9 cellular contexts compared by ENCODE assay signal in the genomic region with DNA sequence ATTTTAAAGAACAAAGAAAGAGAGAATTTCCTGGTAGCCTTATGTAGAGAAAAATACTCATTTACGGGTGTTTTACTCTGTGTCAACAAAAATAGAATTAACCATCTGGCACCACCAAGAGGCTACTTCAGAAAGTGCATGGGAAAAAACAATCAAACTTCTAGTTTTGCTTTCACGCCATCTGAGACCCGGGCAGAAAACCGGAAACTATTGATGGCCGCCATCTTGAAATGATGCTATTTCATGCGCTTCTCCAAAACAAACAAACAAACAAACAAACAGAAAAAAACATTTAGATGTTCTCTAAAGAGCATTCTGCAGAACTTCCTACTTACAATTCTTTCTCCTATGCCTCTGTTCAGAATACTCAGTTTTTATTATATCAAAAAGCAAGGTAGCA. TPM values are rescaled to one million over a fixed set of nuclear protein-coding genes. Genes with fewer than 3 reads are reported as not detected.
DNase-seq lines count a peak whose midpoint lies in the region; ATAC-seq and TF ChIP-seq lines count a peak whose summit lies in the region.
"Had no signal": no experiment of that assay in that cellular context is flagged by ENCODE, and none has a peak within 500 bp of the region (broad histone marks: within the 10 kb centered on the region; RNA-seq: fewer than 3 reads in every experiment).

No MANE protein-coding gene starts in this region.

- peak; percentile 81 for TF ChIP-seq CTCF in H9 (conservative IDR thresholded peaks at IDR 0.05)
- TF ChIP-seq CTCF in upper lobe of right lung (IDR thresholded peaks at IDR 0.05), result peak; percentile 51

- no peak overlapping the region for H3K4me3 Mint-ChIP-seq in H9

- H3T11ph ChIP-seq in H9 (ENCODE audit: low read length), result no peak overlapping the region

- no peak overlapping the region for H2BK12ac ChIP-seq in H9 (ENCODE audit: insufficient read length, low read depth, low read length)

- WGBS in H9 (ENCODE audit: extremely low coverage, insufficient read length, low lambda C conversion rate), result no CpG with 5 or more reads among the region's 6 CpGs

- H3K27ac ChIP-seq in H9 (ENCODE audit: insufficient read length, low read depth, low read length), result no peak overlapping the region
- H3K27ac ChIP-seq in upper lobe of right lung, result no peak overlapping the region

- DNase-seq in NCI-H2196 (lab: John Stamatoyannopoulos, UW; ENCODE audit: unreplicated experiment), result peak; percentile 7
- DNase-seq in NCI-H2196 treated with DMSO at 0.1 percent for 48 hours (lab: John Stamatoyannopoulos, UW; ENCODE audit: unreplicated experiment), result no peak
- peak; percentile 55 for DNase-seq in H9
- DNase-seq in NCI-H1048 (lab: John Stamatoyannopoulos, UW), result peak; percentile 17
- peak; percentile 78 for DNase-seq in adipocyte (ENCODE audit: low read depth)
- DNase-seq in iPS DF 4.7 (ENCODE audit: extremely low read depth, low spot score), result peak; percentile 51
- no peak for DNase-seq in upper lobe of right lung
- DNase-seq in posterior vena cava (ENCODE audit: low spot score), result no peak

- H3K79me1 ChIP-seq in H9 (ENCODE audit: insufficient read depth, low read depth, low read length, poor library complexity, severe bottlenecking), result no peaks in the 10 kb centered on the region

- H3K79me2 ChIP-seq in H9 (ENCODE audit: insufficient read depth, low read length), result no peaks in the 10 kb centered on the region

- peak; percentile 68 for ATAC-seq in upper lobe of right lung

- intact Hi-C loops in upper lobe of right lung (cut with DNase I), result no loop called here
- intact Hi-C loops in posterior vena cava (cut with DNase I), result loop anchor here in 1 of 2 donors (10.0 kb wide), 1 partner anchor 604 kb away; no protein-coding TSS in a partner anchor

- H2BK5ac ChIP-seq in H9 (ENCODE audit: insufficient read length, low read length), result no peak overlapping the region

- no peak overlapping the region for H3K23ac ChIP-seq in H9 (ENCODE audit: insufficient read length, low read depth, low read length)

- H2BK15ac ChIP-seq in H9 (ENCODE audit: low read depth, low read length), result no peak overlapping the region

- no peak overlapping the region for H3K14ac ChIP-seq in H9 (ENCODE audit: insufficient read depth, low read length)

- H4K8ac ChIP-seq in H9 (replicated peaks; ENCODE audit: insufficient read length, low read depth, low read length), result no peak overlapping the region

- H3K9ac ChIP-seq in H9 (ENCODE audit: extremely low read depth, insufficient read length, low read length) (no peak overlapping the region), adipocyte (ENCODE audit: low read length) (no peak overlapping the region)

- H3K23me2 ChIP-seq in H9 (ENCODE audit: insufficient read length, low read depth, low read length, poor library complexity, severe bottlenecking), result no peaks in the 10 kb centered on the region

- H2AFZ ChIP-seq in H9 (ENCODE audit: low read length), result no peak overlapping the region

- H3K27me3 ChIP-seq in H9 (ENCODE audit: insufficient read depth, low read length) (no peaks in the 10 kb centered on the region), adipocyte (replicated peaks; ENCODE audit: control insufficient read depth, insufficient read depth, low read length) (peaks cover 6% of the 10 kb centered on the region), upper lobe of right lung (no peaks in the 10 kb centered on the region)

- H3K36me3 Mint-ChIP-seq in H9 (ENCODE audit: insufficient read depth in 1 of 3, low read depth in 3 of 3), result no peaks in the 10 kb centered on the region

- H3K4me1 Mint-ChIP-seq in H9, result peaks cover 20% of the 10 kb centered on the region in 2 experiments

- H3K4me3 ChIP-seq in adipocyte (ENCODE audit: low read length) (peak overlapping the region; percentile 64), upper lobe of right lung (no peak overlapping the region)

- H4K5ac ChIP-seq in H9 (ENCODE audit: insufficient read length, low read depth, low read length), result no peak overlapping the region

- peak overlapping the region in 2 of 3 experiments; percentile 38 to 85; a peak in 3 of 7 replicates for H3K27ac Mint-ChIP-seq in H9

- peaks cover 3% of the 10 kb centered on the region for H3K27me3 Mint-ChIP-seq in H9 (ENCODE audit: low read depth)

- H2BK120ac ChIP-seq in H9 (ENCODE audit: low read depth, low read length, poor library complexity, severe bottlenecking), result no peak overlapping the region

- H3K9me3 Mint-ChIP-seq in H9, result no peaks in the 10 kb centered on the region

- H4K20me1 ChIP-seq in H9 (ENCODE audit: control insufficient read depth, insufficient read depth, insufficient read length), result no peaks in the 10 kb centered on the region

- H3K36me3 ChIP-seq in adipocyte (ENCODE audit: control insufficient read depth, insufficient read depth, low read length, severe bottlenecking), result no peaks in the 10 kb centered on the region
- H3K36me3 ChIP-seq in upper lobe of right lung, result no peaks in the 10 kb centered on the region

- H4K91ac ChIP-seq in H9 (ENCODE audit: insufficient read length, low read depth, low read length), result no peak overlapping the region

- peaks cover 6% of the 10 kb centered on the region for H3K4me1 ChIP-seq in H9 (ENCODE audit: insufficient read depth, low read length)
- no peaks in the 10 kb centered on the region for H3K4me1 ChIP-seq in adipocyte (ENCODE audit: control insufficient read depth, insufficient read depth, low read length)
- H3K4me1 ChIP-seq in upper lobe of right lung, result no peaks in the 10 kb centered on the region

- H2AK5ac ChIP-seq in H9 (ENCODE audit: insufficient read length, low read length), result no peak overlapping the region

- no peak overlapping the region for H3K4ac ChIP-seq in H9 (ENCODE audit: low read depth, low read length)

- H2BK20ac ChIP-seq in H9 (ENCODE audit: low read depth, low read length, poor library complexity, severe bottlenecking), result no peak overlapping the region

- no peaks in the 10 kb centered on the region for H3K9me3 ChIP-seq in H9 (ENCODE audit: control insufficient read depth, low read depth, low read length)
- no peaks in the 10 kb centered on the region for H3K9me3 ChIP-seq in adipocyte (ENCODE audit: control insufficient read depth, low read length)
- H3K9me3 ChIP-seq in upper lobe of right lung, result no peaks in the 10 kb centered on the region

- H3K18ac ChIP-seq in H9 (ENCODE audit: insufficient read length, low read depth, low read length), result no peak overlapping the region

- no peak overlapping the region for H3K4me2 ChIP-seq in H9 (ENCODE audit: insufficient read depth, insufficient read length, low read length)

- H3K56ac ChIP-seq in H9 (ENCODE audit: insufficient read length, low read depth, low read length), result no peak overlapping the region

RNA-seq across cellular contexts. Expression of a gene that starts 49.4 kb away (rescaled TPM):
- total RNA-seq in H9 (2021) (0.17 and 0.64 TPM in 2 replicates), upper lobe of right lung (not detected), posterior vena cava (not detected)
- total RNA-seq: dermis microvascular lymphatic vessel endothelial cell had no signal

Comparison
In these comparisons a context has a peak if more than half of its experiments do, and no peak if none do; other contexts are left out.
1. DNase-seq: peak in NCI-H2196 (single experiment), H9 (single experiment), NCI-H1048 (single experiment), adipocyte (single experiment) and iPS DF 4.7 (single experiment); none in NCI-H2196 treated with DMSO at 0.1 percent for 48 hours (single experiment), upper lobe of right lung (single experiment) and posterior vena cava (single experiment).